In the genomic region with DNA sequence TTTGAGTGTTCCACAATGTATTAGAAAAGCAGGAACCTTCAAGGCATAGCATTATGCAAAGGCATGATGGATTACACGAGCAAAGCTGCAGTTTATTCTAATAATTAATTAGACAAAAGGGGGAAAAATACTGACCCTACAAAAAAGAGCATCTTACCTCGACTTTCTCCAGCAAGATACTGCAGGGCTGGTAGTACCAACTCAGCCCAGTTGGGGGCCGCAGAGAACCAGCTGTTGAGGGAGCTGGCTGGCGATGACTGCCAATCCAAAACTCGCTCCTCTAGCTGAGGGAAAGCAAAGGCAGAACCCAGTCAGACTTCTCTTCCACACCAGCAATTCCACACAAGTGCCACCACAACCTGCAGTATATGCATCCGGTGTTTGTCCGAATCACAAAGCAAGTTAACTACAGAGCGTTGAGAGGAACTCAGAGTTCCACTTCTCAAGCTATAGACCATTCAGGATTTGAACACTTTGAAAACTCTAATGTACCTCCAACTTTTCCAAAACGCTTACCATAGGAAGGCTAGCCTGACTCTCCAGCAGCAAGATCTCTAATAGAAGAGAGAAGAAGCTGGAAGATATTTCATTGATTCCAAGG, we compare ENCODE assay signal across 7 cellular contexts. TPM values are rescaled to one million over a fixed set of nuclear protein-coding genes. Genes with fewer than 3 reads are reported as not detected.
DNase-seq lines count a peak whose midpoint lies in the region; ATAC-seq and TF ChIP-seq lines count a peak whose summit lies in the region.

No MANE protein-coding gene starts in this region.

- intact Hi-C loops in lower leg skin (cut with DNase I; ENCODE audit: low total_unique reads), result loop anchor here (10.0 kb wide), 1 partner anchor 97 kb away; no protein-coding TSS in a partner anchor

- no peak for TF ChIP-seq CTCF in lower leg skin (IDR thresholded peaks at IDR 0.05)

- WGBS in lower leg skin, 2 donors, result 69 to 71% methylated on average over 9 of the region's 9 CpGs

- no peak overlapping the region for H3K4me3 ChIP-seq in lower leg skin (ENCODE audit: low read depth, poor library complexity, severe bottlenecking)

- ATAC-seq in GM21717 (IDR thresholded peaks at IDR 0.05; ENCODE audit: unreplicated experiment), result peak; percentile 52

- no peak for TF ChIP-seq POLR2A in lower leg skin (IDR thresholded peaks at IDR 0.05)

- DNase-seq in EH (ENCODE audit: low read depth) (peak; percentile 41), NCI-H526 treated with DMSO at 0.1 percent for 48 hours (lab: John Stamatoyannopoulos, UW) (peak; percentile 43), iris pigment epithelial cell (ENCODE audit: low read depth) (peak; percentile 37), stromal cell of bone marrow (ENCODE audit: low read depth) (peak; percentile 9), lower leg skin (ENCODE audit: low spot score in 2 of 2) (no peak)
- DNase-seq in activated effector memory CD4-positive, alpha-beta T cell treated with anti-CD3 and anti-CD28 coated beads, Interleukin-2, amount 50 U/mL, for 16 hours, result peak; percentile 75

RNA-seq across cellular contexts. Expression of a gene that starts 13.7 kb away (rescaled TPM):
- total RNA-seq in lower leg skin, result 10 to 100 TPM; 41.9 to 57.1 (median 53.2) TPM

Comparison
In these comparisons a context has a peak if more than half of its experiments do, and no peak if none do; other contexts are left out.
1. DNase-seq: peak in EH (single experiment), NCI-H526 treated with DMSO at 0.1 percent for 48 hours (single experiment), activated effector memory CD4-positive, alpha-beta T cell treated with anti-CD3 and anti-CD28 coated beads, Interleukin-2, amount 50 U/mL, for 16 hours (single experiment), iris pigment epithelial cell (single experiment) and stromal cell of bone marrow (single experiment); none in lower leg skin (0 of 2).